In genomic region chr12:69502342-69503081, GRCh38 we compare ENCODE assay signal across 14 cellular contexts. TPM values are rescaled to one million over a fixed set of nuclear protein-coding genes. Genes with fewer than 3 reads are reported as not detected.
A peak's percentile ranks its signal among the peaks of the same experiment; 100 is the strongest.
DNase-seq lines count a peak whose midpoint lies in the region; ATAC-seq and TF ChIP-seq lines count a peak whose summit lies in the region.
"Had no signal": no experiment of that assay in that cellular context is flagged by ENCODE, and none has a peak within 500 bp of the region (broad histone marks: within the 10 kb centered on the region; RNA-seq: fewer than 3 reads in every experiment).

No MANE protein-coding gene starts in this region.

- H3K9me3 Mint-ChIP-seq in chondrocyte (ENCODE audit: low read depth), result no peaks in the 10 kb centered on the region
- H3K9me3 Mint-ChIP-seq in glutamatergic neuron (ENCODE audit: unreplicated experiment), result no peaks in the 10 kb centered on the region
- H3K9me3 Mint-ChIP-seq in CD14-positive monocyte, result peaks cover 0 to 2% (median 0%) of the 10 kb centered on the region in 7 donors
- H3K9me3 Mint-ChIP-seq: activated CD4-positive, alpha-beta memory T cell treated with anti-CD3 and anti-CD28 coated beads for 36 hours had no signal

- no peak for TF ChIP-seq CTCF in Panc1 (IDR thresholded peaks at IDR 0.05)
- no peak for TF ChIP-seq CTCF in chondrocyte (IDR thresholded peaks at IDR 0.05)
- no peak for TF ChIP-seq CTCF in psoas muscle (IDR thresholded peaks at IDR 0.05)
- no peak for TF ChIP-seq CTCF in glutamatergic neuron (IDR thresholded peaks at IDR 0.05; ENCODE audit: partially characterized antibody, unreplicated experiment)
- no peak for TF ChIP-seq CTCF in CD14-positive monocyte (IDR thresholded peaks at IDR 0.05)

- H3K4me3 ChIP-seq in Panc1 (ENCODE audit: low read depth in 2 of 2, low read length in 2 of 2) (no peak overlapping the region), psoas muscle (no peak overlapping the region)
- H3K4me3 ChIP-seq: esophagus squamous epithelium had no signal

- no peak overlapping the region for H3K27ac ChIP-seq in Panc1 (ENCODE audit: low read length)
- H3K27ac ChIP-seq in psoas muscle, result no peak overlapping the region
- H3K27ac ChIP-seq: esophagus squamous epithelium had no signal

- H3K27me3 ChIP-seq in Panc1 (ENCODE audit: control insufficient read depth, insufficient read depth, low read length) (no peaks in the 10 kb centered on the region), psoas muscle (ENCODE audit: insufficient read depth in 3 of 3, low read length in 2 of 3) (no peaks in the 10 kb centered on the region)
- H3K27me3 ChIP-seq: esophagus squamous epithelium had no signal

- H3K4me1 ChIP-seq in Panc1 (ENCODE audit: control insufficient read depth, insufficient read depth, low read length), result peaks cover 22% of the 10 kb centered on the region
- H3K4me1 ChIP-seq in psoas muscle, result peaks cover 34% of the 10 kb centered on the region

- intact Hi-C loops in Panc1 (cut with micrococcal nuclease; ENCODE audit: unreplicated experiment), result no loop called here
- intact Hi-C loops in psoas muscle (cut with DNase I), result no loop called here
- intact Hi-C loops in CD14-positive monocyte (cut with micrococcal nuclease), result no loop called here

- H3K4me1 Mint-ChIP-seq in chondrocyte (ENCODE audit: low read depth) (peaks cover 85% of the 10 kb centered on the region), glutamatergic neuron (ENCODE audit: low read depth, unreplicated experiment) (peaks cover 15% of the 10 kb centered on the region), CD14-positive monocyte (peaks cover 38% of the 10 kb centered on the region)

- DNase-seq in GM03348 (ENCODE audit: low spot score) (peak; percentile 34), Panc1 (ENCODE audit: low read depth, low spot score) (peak; percentile 55), chondrocyte (ENCODE audit: low spot score) (no peak), psoas muscle (no peak), NCI-H1105 treated with DMSO at 0.1 percent for 48 hours (lab: John Stamatoyannopoulos, UW) (no peak), glutamatergic neuron (no peak), CD14-positive monocyte (ENCODE audit: low spot score) (no peak), NCI-H748 treated with DMSO at 0.1 percent for 48 hours (lab: John Stamatoyannopoulos, UW) (no peak)
- DNase-seq: activated CD4-positive, alpha-beta memory T cell treated with anti-CD3 and anti-CD28 coated beads for 36 hours; aorta; DMS53; esophagus squamous epithelium; NCI-H2029; Right ventricle myocardium superior had no signal

- H3K4me3 Mint-ChIP-seq in chondrocyte (ENCODE audit: unreplicated experiment) (peak overlapping the region; percentile 7), glutamatergic neuron (ENCODE audit: unreplicated experiment) (no peak overlapping the region), CD14-positive monocyte (no peak overlapping the region)
- H3K4me3 Mint-ChIP-seq: activated CD4-positive, alpha-beta memory T cell treated with anti-CD3 and anti-CD28 coated beads for 36 hours had no signal

- H3K36me3 Mint-ChIP-seq in chondrocyte (ENCODE audit: low read depth) (no peaks in the 10 kb centered on the region), glutamatergic neuron (ENCODE audit: unreplicated experiment) (no peaks in the 10 kb centered on the region), CD14-positive monocyte (peaks cover 2 to 4% of the 10 kb centered on the region in 2 donors)
- H3K36me3 Mint-ChIP-seq: activated CD4-positive, alpha-beta memory T cell treated with anti-CD3 and anti-CD28 coated beads for 36 hours had no signal

- no TSS peak for BruUV-seq in Panc1 (replicated peaks; lab: Mats Ljungman, UMichigan)

- CTCF ChIA-PET in Panc1 (lab: Charles Lee), result interaction anchor here (1.2 kb wide), 1 partner anchor 28 kb away, joined by 3 read pairs; no protein-coding TSS in a partner anchor

- H3K36me3 ChIP-seq in Panc1 (ENCODE audit: control insufficient read depth, insufficient read depth, low read length) (no peaks in the 10 kb centered on the region), psoas muscle (ENCODE audit: insufficient read depth in 1 of 2, low read depth in 1 of 2) (no peaks in the 10 kb centered on the region)
- H3K36me3 ChIP-seq: esophagus squamous epithelium had no signal

- ATAC-seq in Panc1 (peak; percentile 85), psoas muscle (peak; percentile 49 to 82 (median 52))

- H3K9me3 ChIP-seq in Panc1 (ENCODE audit: control insufficient read depth, insufficient read depth, low read depth, low read length), result no peaks in the 10 kb centered on the region
- H3K9me3 ChIP-seq in psoas muscle, result no peaks in the 10 kb centered on the region
- H3K9me3 ChIP-seq: esophagus squamous epithelium had no signal

- H3K27me3 Mint-ChIP-seq in chondrocyte (ENCODE audit: low read depth) (no peaks in the 10 kb centered on the region), glutamatergic neuron (ENCODE audit: unreplicated experiment) (no peaks in the 10 kb centered on the region), CD14-positive monocyte (ENCODE audit: low read depth in 3 of 3) (peaks cover 0 to under 1% (median 0%) of the 10 kb centered on the region in 3 donors)
- H3K27me3 Mint-ChIP-seq: activated CD4-positive, alpha-beta memory T cell treated with anti-CD3 and anti-CD28 coated beads for 36 hours had no signal

- POLR2A ChIA-PET in Panc1 (lab: Charles Lee), result interaction anchor here (0.5 to 0.6 kb wide), 2 partner anchors 22 to 805 kb away, joined by 3 to 4 read pairs; no protein-coding TSS in a partner anchor

- H3K27ac Mint-ChIP-seq in chondrocyte (ENCODE audit: unreplicated experiment) (peak overlapping the region; percentile 83), glutamatergic neuron (ENCODE audit: unreplicated experiment) (no peak overlapping the region), CD14-positive monocyte (no peak overlapping the region)
- H3K27ac Mint-ChIP-seq: activated CD4-positive, alpha-beta memory T cell treated with anti-CD3 and anti-CD28 coated beads for 36 hours had no signal

- 59 to 81% (median 70%) methylated on average over 8 of the region's 8 CpGs for WGBS in psoas muscle, 3 donors

- in situ Hi-C loops in Panc1 (cut with HindIII; ENCODE audit: low pct_unique_long_range_greater_than_20kb, low sequenced_read_pairs), result no loop called here

RNA-seq across cellular contexts. Expression of gene FRS2, which starts 32.3 kb away (rescaled TPM):
- total RNA-seq in Panc1 (2021; ENCODE audit: unreplicated experiment), result 26.6 TPM
- polyA plus RNA-seq in Panc1 (2012; ENCODE audit: insufficient read length), result 8.2 TPM
- total RNA-seq in chondrocyte, result 45.1 to 52.7 TPM (median 46.9 TPM) in 3 replicates
- total RNA-seq in psoas muscle, result 10 to 100 TPM; 12.8 to 18.9 (median 15.0) TPM
- polyA plus RNA-seq in psoas muscle, result 10 to 100 TPM in 1 of 3 donors, 1 to 10 TPM in 2; 3.6 to 16.8 (median 4.0) TPM
- total RNA-seq in glutamatergic neuron (ENCODE audit: unreplicated experiment), result 26.7 TPM
- polyA plus RNA-seq in CD14-positive monocyte, result 10 to 100 TPM in 1 of 2 donors, 1 to 10 TPM in 1; 6.8 to 13.6 TPM

Comparison
In these comparisons a context has a peak if more than half of its experiments do, and no peak if none do; other contexts are left out.
1. DNase-seq: peak in GM03348 (single experiment) and Panc1 (single experiment); none in chondrocyte (single experiment), psoas muscle (0 of 2), NCI-H1105 treated with DMSO at 0.1 percent for 48 hours (single experiment), glutamatergic neuron (single experiment), CD14-positive monocyte (single experiment) and NCI-H748 treated with DMSO at 0.1 percent for 48 hours (single experiment).